1 cellular context compared by ENCODE assay signal in genomic region chr12:110403975-110404675, GRCh38.
TF ChIP-seq lines count a peak whose summit lies in the region.

No MANE protein-coding gene starts in this region.

TF ChIP-seq in HepG2, 621 proteins besides CTCF, POLR2A, EP300 and RAD21 (continued from another document):
- peak; percentile 31; the same call in 1 of the 2 replicates for TF ChIP-seq AHDC1 (CRISPR knock-in tag; IDR thresholded peaks at IDR 0.05; ENCODE audit: borderline replicate concordance)
- TF ChIP-seq KDM5A (IDR thresholded peaks at IDR 0.05; ENCODE audit: borderline replicate concordance, low read length), result peak; percentile 45; the same call in 1 of the 2 replicates
- TF ChIP-seq ZNF670 (CRISPR knock-in tag; IDR thresholded peaks at IDR 0.05; ENCODE audit: borderline replicate concordance), result 0 out of 2 replicates have a peak, but pooled peaks have one; percentile 44
- TF ChIP-seq, protein P1, sequence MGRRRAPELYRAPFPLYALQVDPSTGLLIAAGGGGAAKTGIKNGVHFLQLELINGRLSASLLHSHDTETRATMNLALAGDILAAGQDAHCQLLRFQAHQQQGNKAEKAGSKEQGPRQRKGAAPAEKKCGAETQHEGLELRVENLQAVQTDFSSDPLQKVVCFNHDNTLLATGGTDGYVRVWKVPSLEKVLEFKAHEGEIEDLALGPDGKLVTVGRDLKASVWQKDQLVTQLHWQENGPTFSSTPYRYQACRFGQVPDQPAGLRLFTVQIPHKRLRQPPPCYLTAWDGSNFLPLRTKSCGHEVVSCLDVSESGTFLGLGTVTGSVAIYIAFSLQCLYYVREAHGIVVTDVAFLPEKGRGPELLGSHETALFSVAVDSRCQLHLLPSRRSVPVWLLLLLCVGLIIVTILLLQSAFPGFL (CRISPR knock-in tag; IDR thresholded peaks at IDR 0.05), result no peak
- TF ChIP-seq ELF1 (CRISPR knock-in tag; IDR thresholded peaks at IDR 0.05), result 0 out of 2 replicates have a peak, but pooled peaks have one; percentile 15
- TF ChIP-seq, protein P2, sequence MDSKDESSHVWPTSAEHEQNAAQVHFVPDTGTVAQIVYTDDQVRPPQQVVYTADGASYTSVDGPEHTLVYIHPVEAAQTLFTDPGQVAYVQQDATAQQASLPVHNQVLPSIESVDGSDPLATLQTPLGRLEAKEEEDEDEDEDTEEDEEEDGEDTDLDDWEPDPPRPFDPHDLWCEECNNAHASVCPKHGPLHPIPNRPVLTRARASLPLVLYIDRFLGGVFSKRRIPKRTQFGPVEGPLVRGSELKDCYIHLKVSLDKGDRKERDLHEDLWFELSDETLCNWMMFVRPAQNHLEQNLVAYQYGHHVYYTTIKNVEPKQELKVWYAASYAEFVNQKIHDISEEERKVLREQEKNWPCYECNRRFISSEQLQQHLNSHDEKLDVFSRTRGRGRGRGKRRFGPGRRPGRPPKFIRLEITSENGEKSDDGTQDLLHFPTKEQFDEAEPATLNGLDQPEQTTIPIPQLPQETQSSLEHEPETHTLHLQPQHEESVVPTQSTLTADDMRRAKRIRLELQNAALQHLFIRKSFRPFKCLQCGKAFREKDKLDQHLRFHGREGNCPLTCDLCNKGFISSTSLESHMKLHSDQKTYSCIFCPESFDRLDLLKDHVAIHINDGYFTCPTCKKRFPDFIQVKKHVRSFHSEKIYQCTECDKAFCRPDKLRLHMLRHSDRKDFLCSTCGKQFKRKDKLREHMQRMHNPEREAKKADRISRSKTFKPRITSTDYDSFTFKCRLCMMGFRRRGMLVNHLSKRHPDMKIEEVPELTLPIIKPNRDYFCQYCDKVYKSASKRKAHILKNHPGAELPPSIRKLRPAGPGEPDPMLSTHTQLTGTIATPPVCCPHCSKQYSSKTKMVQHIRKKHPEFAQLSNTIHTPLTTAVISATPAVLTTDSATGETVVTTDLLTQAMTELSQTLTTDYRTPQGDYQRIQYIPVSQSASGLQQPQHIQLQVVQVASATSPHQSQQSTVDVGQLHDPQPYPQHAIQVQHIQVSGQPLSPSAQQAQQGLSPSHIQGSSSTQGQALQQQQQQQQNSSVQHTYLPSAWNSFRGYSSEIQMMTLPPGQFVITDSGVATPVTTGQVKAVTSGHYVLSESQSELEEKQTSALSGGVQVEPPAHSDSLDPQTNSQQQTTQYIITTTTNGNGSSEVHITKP (CRISPR knock-in tag; IDR thresholded peaks at IDR 0.05; ENCODE audit: low read depth), result no peak
- no peak for TF ChIP-seq MED1 (CRISPR knock-in tag; IDR thresholded peaks at IDR 0.05)
- TF ChIP-seq ZSCAN25 (CRISPR knock-in tag; IDR thresholded peaks at IDR 0.05), result 0 out of 2 replicates have a peak, but pooled peaks have one; percentile 17
- TF ChIP-seq PITX1 (CRISPR knock-in tag; IDR thresholded peaks at IDR 0.05), result 0 out of 2 replicates have a peak, but pooled peaks have one; percentile 5
- no peak for TF ChIP-seq ZNF652 (CRISPR knock-in tag; IDR thresholded peaks at IDR 0.05; ENCODE audit: borderline replicate concordance, low read depth)
- no peak for TF ChIP-seq ZSCAN9 (CRISPR knock-in tag; IDR thresholded peaks at IDR 0.05; ENCODE audit: borderline replicate concordance)
- peak; percentile 99 for TF ChIP-seq ZNF335 (CRISPR knock-in tag; IDR thresholded peaks at IDR 0.05)
- TF ChIP-seq JUN (CRISPR knock-in tag; IDR thresholded peaks at IDR 0.05), result 0 out of 2 replicates have a peak, but pooled peaks have one; percentile 11
- no peak for TF ChIP-seq NBN (conservative IDR thresholded peaks at IDR 0.05)
- no peak for TF ChIP-seq CREB1 (IDR thresholded peaks at IDR 0.05)
- TF ChIP-seq CREB1 (CRISPR knock-in tag; IDR thresholded peaks at IDR 0.05), result 0 out of 2 replicates have a peak, but pooled peaks have one; percentile 13
- TF ChIP-seq KAT2B (IDR thresholded peaks at IDR 0.05; ENCODE audit: borderline replicate concordance, low read depth, low read length), result no peak
- TF ChIP-seq, protein P3, sequence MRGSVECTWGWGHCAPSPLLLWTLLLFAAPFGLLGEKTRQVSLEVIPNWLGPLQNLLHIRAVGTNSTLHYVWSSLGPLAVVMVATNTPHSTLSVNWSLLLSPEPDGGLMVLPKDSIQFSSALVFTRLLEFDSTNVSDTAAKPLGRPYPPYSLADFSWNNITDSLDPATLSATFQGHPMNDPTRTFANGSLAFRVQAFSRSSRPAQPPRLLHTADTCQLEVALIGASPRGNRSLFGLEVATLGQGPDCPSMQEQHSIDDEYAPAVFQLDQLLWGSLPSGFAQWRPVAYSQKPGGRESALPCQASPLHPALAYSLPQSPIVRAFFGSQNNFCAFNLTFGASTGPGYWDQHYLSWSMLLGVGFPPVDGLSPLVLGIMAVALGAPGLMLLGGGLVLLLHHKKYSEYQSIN (CRISPR knock-in tag; IDR thresholded peaks at IDR 0.05; ENCODE audit: borderline replicate concordance), result no peak
